ENCODE assay signal across 21 cellular contexts in the genomic region with DNA sequence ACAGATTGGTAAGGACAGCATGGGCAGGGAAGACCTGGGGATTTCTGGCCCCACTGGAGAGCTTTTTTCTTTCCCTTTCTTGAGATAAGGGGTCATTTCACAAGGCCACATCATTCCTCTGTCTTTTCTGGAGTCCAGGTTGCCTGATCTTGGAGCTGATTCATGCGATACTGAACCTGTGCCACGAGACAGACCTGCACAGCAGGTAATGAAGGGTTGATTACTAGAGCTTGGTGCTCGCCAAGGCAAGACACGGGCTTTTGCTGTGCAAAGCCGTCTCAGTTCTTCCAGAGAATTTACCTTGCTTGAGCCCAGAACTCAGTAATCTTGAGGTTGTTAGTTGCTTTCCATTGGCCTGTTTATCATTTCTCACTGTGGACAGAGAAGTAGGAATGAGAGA. TPM values are rescaled to one million over a fixed set of nuclear protein-coding genes. Genes with fewer than 3 reads are reported as not detected.
A peak's percentile ranks its signal among the peaks of the same experiment; 100 is the strongest.
DNase-seq lines count a peak whose midpoint lies in the region; ATAC-seq and TF ChIP-seq lines count a peak whose summit lies in the region.
"Had no signal": no experiment of that assay in that cellular context is flagged by ENCODE, and none has a peak within 500 bp of the region (broad histone marks: within the 10 kb centered on the region; RNA-seq: fewer than 3 reads in every experiment).

No MANE protein-coding gene starts in this region.

- H3K18ac ChIP-seq in IMR-90 (ENCODE audit: low read depth, low read length), result no peak overlapping the region; the same call in 1 of the 2 replicates

- H3K23ac ChIP-seq in IMR-90 (ENCODE audit: low read depth, low read length), result peak overlapping the region; percentile 31; the same call in 1 of the 2 replicates

- no peak overlapping the region for H3K56ac ChIP-seq in IMR-90 (ENCODE audit: extremely low read depth, insufficient read depth, low read length)

- peaks cover 0 to 16% of the 10 kb centered on the region in 2 experiments; a peak in 3 of 4 replicates for H3K79me1 ChIP-seq in IMR-90 (ENCODE audit: low read depth in 1 of 2, low read length in 2 of 2)

- no peak overlapping the region; the same call in 1 of the 2 replicates for H3K27ac ChIP-seq in IMR-90 (ENCODE audit: insufficient read depth, low read length)
- H3K27ac ChIP-seq: RWPE1 had no signal

- H2AK5ac ChIP-seq in IMR-90 (ENCODE audit: low read depth, low read length), result no peak overlapping the region

- H3K27me3 ChIP-seq in IMR-90 (ENCODE audit: control insufficient read depth, insufficient read depth, low read length), result no peaks in the 10 kb centered on the region
- H3K27me3 ChIP-seq: MG63 had no signal

- no peak overlapping the region for H3K4me3 ChIP-seq in IMR-90 (ENCODE audit: insufficient read depth, low read depth, low read length)
- H3K4me3 ChIP-seq: GM23338, HAP-1, MG63 had no signal

- intact Hi-C loops in IMR-90 (cut with micrococcal nuclease), result no loop called here
- intact Hi-C loops in activated T-helper 2 cell treated with anti-CD3 and anti-CD28 coated beads, Interferon-gamma antibody, Interleukin-2, Interleukin-4, amounts not matched to agents 10 μg/mL and 5 μg/mL and 100 μg/mL, durations not matched to agents 14 hours and 24 hours and 36 hours (cut with micrococcal nuclease), result no loop called here

- H3K4me3 Mint-ChIP-seq in activated T-helper 2 cell treated with anti-CD3 and anti-CD28 coated beads, Interferon-gamma antibody, Interleukin-2, Interleukin-4, amounts not matched to agents 10 μg/mL and 5 μg/mL and 100 μg/mL, durations not matched to agents 14 hours and 24 hours and 36 hours (ENCODE audit: low read depth), result no peak overlapping the region
- H3K4me3 Mint-ChIP-seq in endothelial cell (ENCODE audit: unreplicated experiment) (peak overlapping the region; percentile 9), nephron progenitor cell (no peak overlapping the region)
- H3K4me3 Mint-ChIP-seq: CD4-positive, alpha-beta memory T cell; GM23338 had no signal

- in situ Hi-C loops in IMR-90 (cut with MboI; ENCODE audit: low sequenced_read_pairs), result no loop called here
- in situ Hi-C loops in GM13976 (cut with MboI; ENCODE audit: low sequenced_read_pairs, unreplicated experiment), result no loop called here

- POLR2A ChIA-PET in IMR-90 (lab: Charles Lee; ENCODE audit: unreplicated experiment), result no interaction called here

- H2AK9ac ChIP-seq in IMR-90 (replicated peaks; ENCODE audit: low read depth, low read length, poor library complexity), result no peak overlapping the region

- peaks cover 13% of the 10 kb centered on the region for H3K9me1 ChIP-seq in IMR-90 (ENCODE audit: insufficient read depth, low read length)

- no peak overlapping the region for H3K4me2 ChIP-seq in IMR-90 (ENCODE audit: low read depth, low read length)
- H3K4me2 ChIP-seq: GM23338 had no signal

- H4K20me1 ChIP-seq in IMR-90 (ENCODE audit: insufficient read depth, low read length), result no peaks in the 10 kb centered on the region

- no peak overlapping the region for H2AFZ ChIP-seq in IMR-90 (replicated peaks; ENCODE audit: low read length, poor library complexity)
- H2AFZ ChIP-seq: GM23338 had no signal

- H3K4me1 ChIP-seq in IMR-90 (ENCODE audit: control insufficient read depth, insufficient read depth, low read length), result peaks cover 10% of the 10 kb centered on the region
- H3K4me1 ChIP-seq: HAP-1 had no signal

- 100% methylated on average over 1 of the region's 5 CpGs; no CpG with 5 or more reads in 1 of the 2 experiments for WGBS in IMR-90 (ENCODE audit: extremely low coverage in 2 of 2, insufficient read length in 1 of 2), 2 experiments

- H2BK5ac ChIP-seq in IMR-90 (ENCODE audit: low read depth, low read length, poor library complexity, severe bottlenecking), result no peak overlapping the region

- no peaks in the 10 kb centered on the region for H3K9me3 Mint-ChIP-seq in activated T-helper 2 cell treated with anti-CD3 and anti-CD28 coated beads, Interferon-gamma antibody, Interleukin-2, Interleukin-4, amounts not matched to agents 10 μg/mL and 5 μg/mL and 100 μg/mL, durations not matched to agents 14 hours and 24 hours and 36 hours
- H3K9me3 Mint-ChIP-seq in endothelial cell (ENCODE audit: unreplicated experiment) (no peaks in the 10 kb centered on the region), nephron progenitor cell (no peaks in the 10 kb centered on the region)
- H3K9me3 Mint-ChIP-seq: CD4-positive, alpha-beta memory T cell; GM23338 had no signal

- no peak overlapping the region for H3K4ac ChIP-seq in IMR-90 (ENCODE audit: low read depth, low read length)

- TF ChIP-seq POLR2A in IMR-90 (IDR thresholded peaks at IDR 0.05; ENCODE audit: low read depth, low read length), result no peak

- no peak overlapping the region for H4K91ac ChIP-seq in IMR-90 (ENCODE audit: insufficient read depth, low read depth, low read length)

- H2BK20ac ChIP-seq in IMR-90 (ENCODE audit: low read depth, low read length), result no peak overlapping the region

- no peaks in the 10 kb centered on the region for H3K9me3 ChIP-seq in IMR-90 (ENCODE audit: control insufficient read depth, insufficient read depth, low read length)
- H3K9me3 ChIP-seq: HAP-1, MG63 had no signal

- H4K5ac ChIP-seq in IMR-90 (ENCODE audit: low read depth, low read length), result no peak overlapping the region

- H3K9ac ChIP-seq in IMR-90 (ENCODE audit: low read depth, low read length), result no peak overlapping the region

- dilution Hi-C loops in IMR-90 (cut with HindIII; ENCODE audit: low sequenced_read_pairs, unreplicated experiment), result no loop called here

- no peak overlapping the region for H2BK120ac ChIP-seq in IMR-90 (ENCODE audit: low read depth, low read length)

- ATAC-seq in IMR-90 (ENCODE audit: low read depth), result no peak
- ATAC-seq in HG02938 (IDR thresholded peaks at IDR 0.05; ENCODE audit: unreplicated experiment), result no peak
- ATAC-seq: GM23338, HepG2, Panc1 had no signal

- CTCF ChIA-PET in IMR-90 (lab: Yijun Ruan, JAX), result no interaction called here

- H3K36me3 ChIP-seq in IMR-90 (ENCODE audit: control insufficient read depth, insufficient read depth, low read length), result peaks cover 46% of the 10 kb centered on the region

- no peak overlapping the region for H2BK15ac ChIP-seq in IMR-90 (ENCODE audit: low read depth, low read length)

- H3K4me1 Mint-ChIP-seq in activated T-helper 2 cell treated with anti-CD3 and anti-CD28 coated beads, Interferon-gamma antibody, Interleukin-2, Interleukin-4, amounts not matched to agents 10 μg/mL and 5 μg/mL and 100 μg/mL, durations not matched to agents 14 hours and 24 hours and 36 hours (ENCODE audit: low read depth), result no peaks in the 10 kb centered on the region
- H3K4me1 Mint-ChIP-seq in endothelial cell (ENCODE audit: unreplicated experiment) (peaks cover 6% of the 10 kb centered on the region), nephron progenitor cell (no peaks in the 10 kb centered on the region)
- H3K4me1 Mint-ChIP-seq: CD4-positive, alpha-beta memory T cell; GM23338 had no signal

- no TSS peak for BruUV-seq in IMR-90 (replicated peaks; lab: Mats Ljungman, UMichigan)

- TF ChIP-seq RAD21 in IMR-90 (IDR thresholded peaks at IDR 0.05; ENCODE audit: low read length), result no peak

- peaks cover 66% of the 10 kb centered on the region for H3K36me3 Mint-ChIP-seq in activated T-helper 2 cell treated with anti-CD3 and anti-CD28 coated beads, Interferon-gamma antibody, Interleukin-2, Interleukin-4, amounts not matched to agents 10 μg/mL and 5 μg/mL and 100 μg/mL, durations not matched to agents 14 hours and 24 hours and 36 hours (ENCODE audit: low read depth)
- peaks cover 46% of the 10 kb centered on the region for H3K36me3 Mint-ChIP-seq in endothelial cell (ENCODE audit: low read depth, unreplicated experiment)
- H3K36me3 Mint-ChIP-seq in nephron progenitor cell (ENCODE audit: low read depth), result peaks cover 52% of the 10 kb centered on the region

- no peaks in the 10 kb centered on the region for H3K27me3 Mint-ChIP-seq in activated T-helper 2 cell treated with anti-CD3 and anti-CD28 coated beads, Interferon-gamma antibody, Interleukin-2, Interleukin-4, amounts not matched to agents 10 μg/mL and 5 μg/mL and 100 μg/mL, durations not matched to agents 14 hours and 24 hours and 36 hours (ENCODE audit: low read depth)
- peaks cover 2% of the 10 kb centered on the region for H3K27me3 Mint-ChIP-seq in endothelial cell (ENCODE audit: unreplicated experiment)
- peaks cover 2% of the 10 kb centered on the region for H3K27me3 Mint-ChIP-seq in nephron progenitor cell (ENCODE audit: low read depth, poor library complexity)
- H3K27me3 Mint-ChIP-seq: CD4-positive, alpha-beta memory T cell had no signal

- DNase-seq in IMR-90 (no peak), endothelial cell (ENCODE audit: low spot score) (no peak), nephron progenitor cell (no peak), ecto neural progenitor cell (ENCODE audit: low spot score) (no peak), GM13976 (ENCODE audit: low spot score) (no peak)
- DNase-seq in activated T-helper 2 cell treated with anti-CD3 and anti-CD28 coated beads, Interferon-gamma antibody, Interleukin-2, Interleukin-4, amounts not matched to agents 10 μg/mL and 5 μg/mL and 100 μg/mL, durations not matched to agents 14 hours and 24 hours and 36 hours (ENCODE audit: low spot score), result no peak
- DNase-seq: CD4-positive, alpha-beta memory T cell; COR-L47; DMS53; KBM-7; MG63; NCI-H2029 treated with DMSO at 0.1 percent for 48 hours; NCI-H2227 treated with DMSO at 0.1 percent for 48 hours; NCI-H69; SHP77 treated with DMSO at 0.1 percent for 48 hours had no signal

- H4K8ac ChIP-seq in IMR-90 (ENCODE audit: low read depth in 2 of 2, low read length in 2 of 2), result no peak overlapping the region

- TF ChIP-seq CTCF in IMR-90 (conservative IDR thresholded peaks at IDR 0.05; ENCODE audit: low read depth, low read length), result no peak
- no peak for TF ChIP-seq CTCF in endothelial cell (IDR thresholded peaks at IDR 0.05; ENCODE audit: unreplicated experiment)
- TF ChIP-seq CTCF in nephron progenitor cell (IDR thresholded peaks at IDR 0.05), result no peak
- no peak for TF ChIP-seq CTCF in GM13976 (IDR thresholded peaks at IDR 0.05; ENCODE audit: borderline replicate concordance, control extremely low read depth, extremely low read depth, insufficient read depth, missing control alignments)

- H3K27ac Mint-ChIP-seq in activated T-helper 2 cell treated with anti-CD3 and anti-CD28 coated beads, Interferon-gamma antibody, Interleukin-2, Interleukin-4, amounts not matched to agents 10 μg/mL and 5 μg/mL and 100 μg/mL, durations not matched to agents 14 hours and 24 hours and 36 hours, result peak overlapping the region; percentile 10
- H3K27ac Mint-ChIP-seq in endothelial cell (ENCODE audit: unreplicated experiment), result no peak overlapping the region
- H3K27ac Mint-ChIP-seq in nephron progenitor cell, result peak overlapping the region; percentile 9
- H3K27ac Mint-ChIP-seq: GM23338 had no signal

- H3K14ac ChIP-seq in IMR-90 (replicated peaks; ENCODE audit: low read depth, low read length), result no peak overlapping the region

RNA-seq across cellular contexts. Expression of gene NUP188, which starts 39.2 kb away (rescaled TPM):
- total RNA-seq in IMR-90 (2012; rRNA removed), result 52.5 and 59.1 TPM in 2 replicates
- polyA plus RNA-seq in IMR-90 (2012; rRNA removed), result 53.0 and 57.0 TPM in 2 replicates
- polyA plus RNA-seq in IMR-90 (2012; cell fraction: cytosol; rRNA removed), result 30.5 and 31.3 TPM in 2 replicates
- polyA plus RNA-seq in IMR-90 (2012; cell fraction: nucleus; rRNA removed; ENCODE audit: low replicate concordance), result 48.5 and 87.0 TPM in 2 replicates
- total RNA-seq in activated T-helper 2 cell treated with anti-CD3 and anti-CD28 coated beads, Interferon-gamma antibody, Interleukin-2, Interleukin-4, amounts not matched to agents 10 μg/mL and 5 μg/mL and 100 μg/mL, durations not matched to agents 14 hours and 24 hours and 36 hours, result 161 and 175 TPM in 2 replicates
- total RNA-seq in endothelial cell (ENCODE audit: unreplicated experiment), result 44.0 TPM

RNA-seq across cellular contexts. Expression of gene DOLK, which starts 39.3 kb away (rescaled TPM):
- total RNA-seq in IMR-90 (2012; rRNA removed) (26.4 and 30.8 TPM in 2 replicates), endothelial cell (ENCODE audit: unreplicated experiment) (18.2 TPM)
- polyA plus RNA-seq in IMR-90 (2012; rRNA removed), result 23.2 and 25.4 TPM in 2 replicates
- polyA plus RNA-seq in IMR-90 (2012; cell fraction: cytosol; rRNA removed), result 17.5 and 30.4 TPM in 2 replicates
- polyA plus RNA-seq in IMR-90 (2012; cell fraction: nucleus; rRNA removed; ENCODE audit: low replicate concordance), result 9.8 and 10.4 TPM in 2 replicates
- total RNA-seq in activated T-helper 2 cell treated with anti-CD3 and anti-CD28 coated beads, Interferon-gamma antibody, Interleukin-2, Interleukin-4, amounts not matched to agents 10 μg/mL and 5 μg/mL and 100 μg/mL, durations not matched to agents 14 hours and 24 hours and 36 hours, result 13.0 and 13.3 TPM in 2 replicates

RNA-seq across cellular contexts. Expression of gene SH3GLB2, which starts 41.5 kb away (rescaled TPM):
- total RNA-seq in IMR-90 (2012; rRNA removed) (26.4 and 36.4 TPM in 2 replicates), endothelial cell (ENCODE audit: unreplicated experiment) (94.3 TPM)
- polyA plus RNA-seq in IMR-90 (2012; rRNA removed), result 68.4 and 72.1 TPM in 2 replicates
- 29.3 and 50.5 TPM in 2 replicates for polyA plus RNA-seq in IMR-90 (2012; cell fraction: cytosol; rRNA removed)
- 357 and 697 TPM in 2 replicates for polyA plus RNA-seq in IMR-90 (2012; cell fraction: nucleus; rRNA removed; ENCODE audit: low replicate concordance)
- total RNA-seq in activated T-helper 2 cell treated with anti-CD3 and anti-CD28 coated beads, Interferon-gamma antibody, Interleukin-2, Interleukin-4, amounts not matched to agents 10 μg/mL and 5 μg/mL and 100 μg/mL, durations not matched to agents 14 hours and 24 hours and 36 hours, result 71.5 and 73.4 TPM in 2 replicates

RNA-seq across cellular contexts. Expression of gene MIGA2, which starts 49.8 kb away (rescaled TPM):
- total RNA-seq in IMR-90 (2012; rRNA removed) (9.7 and 12.5 TPM in 2 replicates), endothelial cell (ENCODE audit: unreplicated experiment) (32.9 TPM)
- 25.3 and 25.9 TPM in 2 replicates for polyA plus RNA-seq in IMR-90 (2012; rRNA removed)
- 22.2 and 23.0 TPM in 2 replicates for polyA plus RNA-seq in IMR-90 (2012; cell fraction: cytosol; rRNA removed)
- 87.9 and 243 TPM in 2 replicates for polyA plus RNA-seq in IMR-90 (2012; cell fraction: nucleus; rRNA removed; ENCODE audit: low replicate concordance)
- total RNA-seq in activated T-helper 2 cell treated with anti-CD3 and anti-CD28 coated beads, Interferon-gamma antibody, Interleukin-2, Interleukin-4, amounts not matched to agents 10 μg/mL and 5 μg/mL and 100 μg/mL, durations not matched to agents 14 hours and 24 hours and 36 hours, result 41.5 and 41.7 TPM in 2 replicates
